18 cellular contexts compared by ENCODE assay signal in genomic region chr13:43698743-43699142, GRCh38.
DNase-seq lines count a peak whose midpoint lies in the region; ATAC-seq and TF ChIP-seq lines count a peak whose summit lies in the region.
"Had no signal": no experiment of that assay in that cellular context is flagged by ENCODE, and none has a peak within 500 bp of the region (broad histone marks: within the 10 kb centered on the region; RNA-seq: fewer than 3 reads in every experiment).

No MANE protein-coding gene starts in this region.

- H3K4me3 ChIP-seq in adipocyte (ENCODE audit: low read length) (peak overlapping the region; percentile 31), MM.1S (ENCODE audit: low read length) (no peak overlapping the region)
- H3K4me3 ChIP-seq: gastrocnemius medialis had no signal

- no peak overlapping the region for H3K9ac ChIP-seq in adipocyte (ENCODE audit: low read length)
- H3K9ac ChIP-seq in MM.1S (ENCODE audit: low read length) = no peak overlapping the region

- H3K9me3 ChIP-seq in adipocyte (ENCODE audit: control insufficient read depth, low read length) (no peaks in the 10 kb centered on the region), MM.1S (replicated peaks; ENCODE audit: insufficient read depth, low read length) (no peaks in the 10 kb centered on the region)
- H3K9me3 ChIP-seq: gastrocnemius medialis had no signal

- no peak for TF ChIP-seq CTCF in MM.1S (IDR thresholded peaks at IDR 0.05; ENCODE audit: low read length)

- H3K9me2 ChIP-seq in MM.1S (replicated peaks; ENCODE audit: insufficient read depth, low read length) = no peaks in the 10 kb centered on the region

- H3K36me3 ChIP-seq in adipocyte (ENCODE audit: control insufficient read depth, insufficient read depth, low read length, severe bottlenecking) (no peaks in the 10 kb centered on the region), MM.1S (replicated peaks; ENCODE audit: insufficient read depth, low read length) (no peaks in the 10 kb centered on the region)
- H3K36me3 ChIP-seq: gastrocnemius medialis had no signal

- H3F3A ChIP-seq in MM.1S (ENCODE audit: insufficient read depth, low read length) = no peaks in the 10 kb centered on the region

- DNase-seq in AG20443 (ENCODE audit: low spot score) (peak; percentile 46), adipocyte (ENCODE audit: low read depth) (peak; percentile 36), fibroblast of the conjunctiva (ENCODE audit: low read depth) (peak; percentile 31), occipital lobe (lab: John Stamatoyannopoulos, UW) (peak; percentile 27), NCI-H1092 treated with DMSO at 0.1 percent for 48 hours (lab: John Stamatoyannopoulos, UW) (no peak), HUDEP-2 (lab: John Stamatoyannopoulos, UW; ENCODE audit: unreplicated experiment in 76 of 76) (no peak), MM.1S (no peak)
- DNase-seq: activated gamma-delta T cell; cortex of kidney; DMS79 treated with DMSO at 0.1 percent for 48 hours; gastrocnemius medialis; left colon; MV-4-11; NCI-H510A treated with DMSO at 0.1 percent for 48 hours; RPMI8226; stimulated activated CD8-positive, alpha-beta memory T cell treated with anti-CD3 and anti-CD28 coated beads, Interleukin-4, amount 100 ng/mL, for 48 hours; T1000 had no signal

- no peaks in the 10 kb centered on the region for H4K20me1 ChIP-seq in MM.1S (ENCODE audit: insufficient read depth, low read length)

- no peak for ATAC-seq in GM19455 (IDR thresholded peaks at IDR 0.05; ENCODE audit: unreplicated experiment)
- ATAC-seq: left colon had no signal

- H3K4me2 ChIP-seq in MM.1S (ENCODE audit: low read depth, low read length) = no peak overlapping the region

- H3K27me3 ChIP-seq in adipocyte (replicated peaks; ENCODE audit: control insufficient read depth, insufficient read depth, low read length) = no peaks in the 10 kb centered on the region
- H3K27me3 ChIP-seq in MM.1S (replicated peaks; ENCODE audit: insufficient read depth, low read length) = no peaks in the 10 kb centered on the region
- H3K27me3 ChIP-seq: gastrocnemius medialis had no signal

- peaks cover 15% of the 10 kb centered on the region for H3K4me1 ChIP-seq in adipocyte (ENCODE audit: control insufficient read depth, insufficient read depth, low read length)
- no peaks in the 10 kb centered on the region for H3K4me1 ChIP-seq in MM.1S (ENCODE audit: low read length)
- H3K4me1 ChIP-seq: gastrocnemius medialis had no signal

- no peaks in the 10 kb centered on the region for H3K79me2 ChIP-seq in MM.1S (ENCODE audit: low read length)

- no peak overlapping the region for H2AFZ ChIP-seq in MM.1S (ENCODE audit: low read length)

- H3K27ac ChIP-seq in MM.1S (ENCODE audit: low read length) = no peak overlapping the region
- H3K27ac ChIP-seq: gastrocnemius medialis had no signal

Comparison
In these comparisons a context has a peak if more than half of its experiments do, and no peak if none do; other contexts are left out.
1. DNase-seq: peak in AG20443 (single experiment), adipocyte (single experiment), fibroblast of the conjunctiva (single experiment) and occipital lobe (single experiment); none in NCI-H1092 treated with DMSO at 0.1 percent for 48 hours (single experiment), HUDEP-2 (0 of 76) and MM.1S (single experiment).